ENCODE assay signal across 1 cellular context in genomic region chr6:27176523-27177391, GRCh38.
TF ChIP-seq lines count a peak whose summit lies in the region.
"Not testable (repeated sequence)": the region's sequence is repeated elsewhere in the genome, so short reads cannot be mapped to it uniquely, and the experiment has no call there.

No MANE protein-coding gene starts in this region.

TF ChIP-seq in HepG2, 621 proteins besides CTCF, POLR2A, EP300 and RAD21 (continued from another document and continues in another):
- TF ChIP-seq PRPF4 (IDR thresholded peaks at IDR 0.05; ENCODE audit: low read depth, low read length, poor library complexity, severe bottlenecking), result peak; percentile 44
- peak; percentile 48 for TF ChIP-seq TBL1XR1 (IDR thresholded peaks at IDR 0.05; ENCODE audit: borderline replicate concordance, low read length, partially characterized antibody)
- TF ChIP-seq BCL6 (CRISPR knock-in tag; IDR thresholded peaks at IDR 0.05), result 0 out of 2 replicates have a peak, but pooled peaks have one; percentile 34
- TF ChIP-seq IRF9 (CRISPR knock-in tag; IDR thresholded peaks at IDR 0.05; ENCODE audit: borderline replicate concordance), result 0 out of 2 replicates have a peak, but pooled peaks have one; percentile 52
- TF ChIP-seq ZNF362 (CRISPR knock-in tag; IDR thresholded peaks at IDR 0.05; ENCODE audit: borderline replicate concordance), result peak; percentile 94
- not testable (repeated sequence) for TF ChIP-seq MAZ (IDR thresholded peaks at IDR 0.05; ENCODE audit: borderline replicate concordance, low read depth, low read length); SOX6 (IDR thresholded peaks at IDR 0.05); CREM (CRISPR knock-in tag; IDR thresholded peaks at IDR 0.05); LCORL (IDR thresholded peaks at IDR 0.05); SP1 (IDR thresholded peaks at IDR 0.05)
- peak; percentile 15; the same call in 1 of the 2 replicates for TF ChIP-seq MAZ (CRISPR knock-in tag; IDR thresholded peaks at IDR 0.05; ENCODE audit: low read depth)
- 0 out of 2 replicates have a peak, but pooled peaks have one; percentile 18 for TF ChIP-seq ZNF124 (CRISPR knock-in tag; IDR thresholded peaks at IDR 0.05)
- TF ChIP-seq ZNF18 (CRISPR knock-in tag; IDR thresholded peaks at IDR 0.05; ENCODE audit: insufficient replicate concordance), result peak; percentile 13
- peak; percentile 90; the same call in 1 of the 2 replicates for TF ChIP-seq CHD4 (IDR thresholded peaks at IDR 0.05; ENCODE audit: borderline replicate concordance, low read length)
- peak; percentile 49; the same call in 1 of the 2 replicates for TF ChIP-seq RCOR2 (CRISPR knock-in tag; IDR thresholded peaks at IDR 0.05)
- peak; percentile 30 for TF ChIP-seq SOX6 (CRISPR knock-in tag; IDR thresholded peaks at IDR 0.05)
- TF ChIP-seq NAIF1 (CRISPR knock-in tag; IDR thresholded peaks at IDR 0.05; ENCODE audit: borderline replicate concordance), result 0 out of 2 replicates have a peak, but pooled peaks have one; percentile 42
- 0 out of 2 replicates have a peak, but pooled peaks have one; percentile 22 for TF ChIP-seq FOXA3 (CRISPR knock-in tag; IDR thresholded peaks at IDR 0.05)
- TF ChIP-seq CREM (IDR thresholded peaks at IDR 0.05), result peak; percentile 37
- 0 out of 2 replicates have a peak, but pooled peaks have one; percentile 30 for TF ChIP-seq ZNF598 (CRISPR knock-in tag; IDR thresholded peaks at IDR 0.05; ENCODE audit: borderline replicate concordance)
- peak; percentile 61; the same call in 1 of the 2 replicates for TF ChIP-seq MIXL1 (CRISPR knock-in tag; IDR thresholded peaks at IDR 0.05)
- TF ChIP-seq ZNF501 (CRISPR knock-in tag; IDR thresholded peaks at IDR 0.05), result 0 out of 2 replicates have a peak, but pooled peaks have one; percentile 13
- TF ChIP-seq SP4 (CRISPR knock-in tag; IDR thresholded peaks at IDR 0.05), result peak; percentile 20; the same call in 1 of the 2 replicates
- 0 out of 2 replicates have a peak, but pooled peaks have one; percentile 30 for TF ChIP-seq SP140L (CRISPR knock-in tag; IDR thresholded peaks at IDR 0.05; ENCODE audit: borderline replicate concordance)
- peak; percentile 70; the same call in 1 of the 2 replicates for TF ChIP-seq ADNP (CRISPR knock-in tag; IDR thresholded peaks at IDR 0.05)
- 0 out of 2 replicates have a peak, but pooled peaks have one; percentile 15 for TF ChIP-seq NR2F2 (IDR thresholded peaks at IDR 0.05; ENCODE audit: borderline replicate concordance, low read depth)
- 0 out of 2 replicates have a peak, but pooled peaks have one; percentile 29 for TF ChIP-seq REPIN1 (CRISPR knock-in tag; IDR thresholded peaks at IDR 0.05; ENCODE audit: borderline replicate concordance, low read depth)
- TF ChIP-seq ZNF878 (CRISPR knock-in tag; IDR thresholded peaks at IDR 0.05), result peak; percentile 87
- TF ChIP-seq TFDP1 (CRISPR knock-in tag; IDR thresholded peaks at IDR 0.05; ENCODE audit: borderline replicate concordance), result peak; percentile 19; the same call in 1 of the 2 replicates
- 0 out of 2 replicates have a peak, but pooled peaks have one; percentile 12 for TF ChIP-seq ZMYM4 (CRISPR knock-in tag; IDR thresholded peaks at IDR 0.05)
- TF ChIP-seq ZNF816 (CRISPR knock-in tag; IDR thresholded peaks at IDR 0.05; ENCODE audit: borderline replicate concordance), result peak; percentile 8; the same call in 1 of the 2 replicates
- TF ChIP-seq ARID4A (CRISPR knock-in tag; IDR thresholded peaks at IDR 0.05; ENCODE audit: borderline replicate concordance), result 0 out of 2 replicates have a peak, but pooled peaks have one; percentile 10
- peak; percentile 34; the same call in 1 of the 2 replicates for TF ChIP-seq ZNF142 (CRISPR knock-in tag; IDR thresholded peaks at IDR 0.05)
- TF ChIP-seq LCORL (CRISPR knock-in tag; IDR thresholded peaks at IDR 0.05), result peak; percentile 25; the same call in 1 of the 2 replicates
- 0 out of 2 replicates have a peak, but pooled peaks have one; percentile 19 for TF ChIP-seq ZNF414 (CRISPR knock-in tag; IDR thresholded peaks at IDR 0.05)
- peak; percentile 10; the same call in 1 of the 2 replicates for TF ChIP-seq KDM1A (CRISPR knock-in tag; IDR thresholded peaks at IDR 0.05)
- peak; percentile 59; the same call in 1 of the 2 replicates for TF ChIP-seq SP5 (CRISPR knock-in tag; IDR thresholded peaks at IDR 0.05; ENCODE audit: borderline replicate concordance, low read depth)
- 0 out of 2 replicates have a peak, but pooled peaks have one; percentile 34 for TF ChIP-seq RNF219 (CRISPR knock-in tag; IDR thresholded peaks at IDR 0.05)
- peak; percentile 43; the same call in 1 of the 2 replicates for TF ChIP-seq ERF (CRISPR knock-in tag; IDR thresholded peaks at IDR 0.05)
- peak; percentile 44 for TF ChIP-seq ASH2L (IDR thresholded peaks at IDR 0.05; ENCODE audit: insufficient read length, low read depth, low read length)
- 0 out of 2 replicates have a peak, but pooled peaks have one; percentile 44 for TF ChIP-seq SAP130 (CRISPR knock-in tag; IDR thresholded peaks at IDR 0.05; ENCODE audit: low read depth)
- 0 out of 2 replicates have a peak, but pooled peaks have one; percentile 32 for TF ChIP-seq SP1 (CRISPR knock-in tag; IDR thresholded peaks at IDR 0.05)
- 0 out of 2 replicates have a peak, but pooled peaks have one; percentile 41 for TF ChIP-seq ZNF644 (CRISPR knock-in tag; IDR thresholded peaks at IDR 0.05; ENCODE audit: low read depth)
- TF ChIP-seq RBM22 (optimal IDR thresholded peaks at IDR 0.05; ENCODE audit: low read length), result peak; percentile 92
